Comparison of ENCODE assay signal across 18 cellular contexts in the genomic region with DNA sequence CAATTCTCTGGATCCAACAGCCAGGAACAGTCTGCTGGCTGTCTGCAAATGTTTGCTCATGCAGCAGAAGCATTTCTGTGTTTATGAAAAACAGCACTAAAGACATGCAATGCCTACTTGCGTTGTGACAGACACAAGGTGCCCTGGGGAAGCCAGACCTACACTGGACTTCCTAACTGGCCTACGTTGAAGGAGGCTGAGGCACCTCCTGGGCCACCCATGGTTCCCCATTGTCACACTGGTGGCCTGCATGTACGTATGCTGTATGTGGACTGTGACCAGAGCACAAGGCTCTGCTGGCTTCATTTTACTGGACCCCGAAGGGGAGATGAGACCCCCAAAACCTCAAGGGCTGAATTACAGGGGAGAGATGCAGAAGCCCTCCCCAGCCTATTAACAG.
"Had no signal": no experiment of that assay in that cellular context is flagged by ENCODE, and none has a peak within 500 bp of the region (broad histone marks: within the 10 kb centered on the region; RNA-seq: fewer than 3 reads in every experiment).

No MANE protein-coding gene starts in this region.

- H3K9me3 ChIP-seq: mucosa of descending colon, pancreas, tibial artery, uterus had no signal

- H3K27ac ChIP-seq: epithelial cell of prostate, pancreas, tibial artery, uterus had no signal

- H3K4me1 ChIP-seq: pancreas, tibial artery, uterus had no signal

- ATAC-seq: activated CD8-positive, alpha-beta T cell treated with anti-CD3 and anti-CD28 coated beads, Interleukin-2, amount 10 ng/mL, durations not matched to agents 7 days and 5 days; activated T-cell treated with anti-CD3 and anti-CD28 coated beads, Interleukin-2, amount 50 U/mL, for 4 hours; mucosa of descending colon; pancreas; sciatic nerve; stimulated activated naive B cell treated with anti-CD40 and anti-IgM and Interleukin-4, amounts not matched to agents 10 μg/mL and 1 μg/mL and 100 μg/mL, for 72 hours had no signal

- DNase-seq: activated CD4-positive, alpha-beta T cell treated with anti-CD3 and anti-CD28 coated beads for 48 hours; activated CD4-positive, CD25-positive, alpha-beta regulatory T cell; activated CD8-positive, alpha-beta T cell treated with anti-CD3 and anti-CD28 coated beads, Interleukin-2, amount 10 ng/mL, durations not matched to agents 7 days and 5 days; activated naive CD4-positive, alpha-beta T cell treated with anti-CD3 and anti-CD28 coated beads, Interleukin-2, amount 50 U/mL, for 16 hours; activated T-cell treated with anti-CD3 and anti-CD28 coated beads, Interleukin-2, amount 50 U/mL, for 4 hours; cerebellar nuclear complex; effector memory CD4-positive, alpha-beta T cell; foreskin fibroblast; mucosa of descending colon; naive B cell; pancreas; stimulated activated naive B cell treated with anti-CD40 and anti-IgM and Interleukin-4, amounts not matched to agents 10 μg/mL and 1 μg/mL and 100 μg/mL, for 72 hours; tibial artery; uterus had no signal

- H3K4me3 ChIP-seq: mucosa of descending colon, pancreas, smooth muscle cell, tibial artery, uterus had no signal

- H3K36me3 ChIP-seq: uterus had no signal

- H3K4me2 ChIP-seq: smooth muscle cell had no signal

- FAIRE-seq: bronchial epithelial cell, pancreas had no signal

- H3K27me3 ChIP-seq: pancreas, tibial artery, uterus had no signal
